Comparison of ENCODE assay signal across 8 cellular contexts in the genomic region with DNA sequence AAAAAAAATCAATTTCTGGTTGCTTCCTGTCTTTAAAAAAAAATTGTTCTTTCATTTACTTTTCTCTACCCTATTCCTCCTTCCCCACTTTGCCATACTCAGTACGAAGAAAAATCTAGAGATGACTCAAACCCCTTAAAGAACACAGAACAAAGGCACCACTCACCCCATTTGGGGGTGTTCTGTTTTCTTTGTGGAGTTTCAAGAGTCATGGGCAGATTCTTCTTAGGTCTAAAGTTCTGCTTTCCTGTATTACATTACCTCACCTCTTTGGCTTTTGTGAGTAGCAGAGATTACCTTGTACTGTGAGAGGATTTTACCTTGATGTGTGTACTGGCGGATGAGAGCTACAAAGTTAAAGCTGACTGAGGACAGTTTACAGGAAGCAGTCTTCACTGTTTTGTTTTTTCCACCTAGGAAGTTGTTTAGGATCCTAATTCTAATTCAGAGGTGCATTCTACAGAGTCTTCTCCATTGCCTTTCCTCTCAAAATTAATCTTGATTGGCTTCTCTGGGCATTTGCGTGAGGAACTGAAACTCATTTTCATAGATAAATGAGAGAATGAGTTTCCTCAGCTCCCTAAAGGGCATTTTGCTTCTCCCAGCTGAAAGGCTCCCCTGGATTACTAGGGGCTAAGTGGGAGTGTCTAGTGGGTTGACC. TPM values are rescaled to one million over a fixed set of nuclear protein-coding genes. Genes with fewer than 3 reads are reported as not detected.
DNase-seq lines count a peak whose midpoint lies in the region; ATAC-seq and TF ChIP-seq lines count a peak whose summit lies in the region.

No MANE protein-coding gene starts in this region.

- peaks cover 40% of the 10 kb centered on the region for H3K4me1 Mint-ChIP-seq in activated CD8-positive, alpha-beta memory T cell treated with anti-CD3 and anti-CD28 coated beads, Interleukin-2, amount 10 ng/mL, durations not matched to agents 7 days and 5 days
- H3K4me1 Mint-ChIP-seq in activated naive CD8-positive, alpha-beta T cell (ENCODE audit: low read depth), result peaks cover 70% of the 10 kb centered on the region
- peaks cover 58 to 64% of the 10 kb centered on the region in 2 donors for H3K4me1 Mint-ChIP-seq in stimulated activated naive B cell treated with anti-CD40 and anti-IgM and Interleukin-4, amounts not matched to agents 10 μg/mL and 1 μg/mL and 100 μg/mL, for 72 hours
- peaks cover 44 to 68% of the 10 kb centered on the region in 2 donors for H3K4me1 Mint-ChIP-seq in effector memory CD8-positive, alpha-beta T cell (ENCODE audit: low read depth in 2 of 2)

- H3K36me3 ChIP-seq in vagina, result no peaks in the 10 kb centered on the region

- intact Hi-C loops in vagina (cut with DNase I), result no loop called here

- peaks cover 80% of the 10 kb centered on the region for H3K36me3 Mint-ChIP-seq in activated CD8-positive, alpha-beta memory T cell treated with anti-CD3 and anti-CD28 coated beads, Interleukin-2, amount 10 ng/mL, durations not matched to agents 7 days and 5 days
- H3K36me3 Mint-ChIP-seq in activated naive CD8-positive, alpha-beta T cell, result peaks cover 15% of the 10 kb centered on the region
- peaks cover 50 to 68% of the 10 kb centered on the region in 2 donors for H3K36me3 Mint-ChIP-seq in stimulated activated naive B cell treated with anti-CD40 and anti-IgM and Interleukin-4, amounts not matched to agents 10 μg/mL and 1 μg/mL and 100 μg/mL, for 72 hours
- peaks cover 13% of the 10 kb centered on the region for H3K36me3 Mint-ChIP-seq in effector memory CD8-positive, alpha-beta T cell (ENCODE audit: insufficient read depth)

- TF ChIP-seq CTCF in vagina (IDR thresholded peaks at IDR 0.05), result no peak

- H3K9me3 ChIP-seq in vagina, result no peaks in the 10 kb centered on the region

- H3K27me3 ChIP-seq in vagina, result no peaks in the 10 kb centered on the region

- CTCF ChIA-PET in activated CD8-positive, alpha-beta memory T cell treated with anti-CD3 and anti-CD28 coated beads, Interleukin-2, amount 10 ng/mL, durations not matched to agents 7 days and 5 days (lab: Charles Lee), result interaction anchor here (0.7 to 1.4 kb wide), 2 partner anchors 16 to 25 kb away, joined by 3 to 4 read pairs; no protein-coding TSS in a partner anchor

- H3K27me3 Mint-ChIP-seq in activated CD8-positive, alpha-beta memory T cell treated with anti-CD3 and anti-CD28 coated beads, Interleukin-2, amount 10 ng/mL, durations not matched to agents 7 days and 5 days, result no peaks in the 10 kb centered on the region
- H3K27me3 Mint-ChIP-seq in activated naive CD8-positive, alpha-beta T cell, result no peaks in the 10 kb centered on the region
- H3K27me3 Mint-ChIP-seq in stimulated activated naive B cell treated with anti-CD40 and anti-IgM and Interleukin-4, amounts not matched to agents 10 μg/mL and 1 μg/mL and 100 μg/mL, for 72 hours, result no peaks in the 10 kb centered on the region
- H3K27me3 Mint-ChIP-seq in effector memory CD8-positive, alpha-beta T cell, result no peaks in the 10 kb centered on the region

- TF ChIP-seq POLR2A in vagina (IDR thresholded peaks at IDR 0.05), result no peak

- no peak for DNase-seq in activated CD8-positive, alpha-beta memory T cell treated with anti-CD3 and anti-CD28 coated beads, Interleukin-2, amount 10 ng/mL, durations not matched to agents 7 days and 5 days
- no peak for DNase-seq in activated CD8-positive, alpha-beta memory T cell treated with anti-CD3 and anti-CD28 coated beads for 24 hours
- DNase-seq in stimulated activated naive B cell treated with anti-CD40 and anti-IgM and Interleukin-4, amounts not matched to agents 10 μg/mL and 1 μg/mL and 100 μg/mL, for 72 hours, result peak; percentile 16
- no peak for DNase-seq in NCI-H1092 treated with DMSO at 0.1 percent for 48 hours (lab: John Stamatoyannopoulos, UW)
- no peak for DNase-seq in vagina (ENCODE audit: extremely low spot score in 2 of 2)
- no peak for DNase-seq in effector memory CD8-positive, alpha-beta T cell

- H3K4me1 ChIP-seq in vagina, result peaks cover 18% of the 10 kb centered on the region

- H3K9me3 Mint-ChIP-seq in activated CD8-positive, alpha-beta memory T cell treated with anti-CD3 and anti-CD28 coated beads, Interleukin-2, amount 10 ng/mL, durations not matched to agents 7 days and 5 days (ENCODE audit: low read depth), result peaks cover 14% of the 10 kb centered on the region
- no peaks in the 10 kb centered on the region for H3K9me3 Mint-ChIP-seq in activated naive CD8-positive, alpha-beta T cell (ENCODE audit: low read depth)
- H3K9me3 Mint-ChIP-seq in stimulated activated naive B cell treated with anti-CD40 and anti-IgM and Interleukin-4, amounts not matched to agents 10 μg/mL and 1 μg/mL and 100 μg/mL, for 72 hours, result peaks cover 8% of the 10 kb centered on the region in 2 donors
- H3K9me3 Mint-ChIP-seq in effector memory CD8-positive, alpha-beta T cell, result no peaks in the 10 kb centered on the region

- H3K4me3 ChIP-seq in vagina, result no peak overlapping the region

- H3K27ac Mint-ChIP-seq in activated CD8-positive, alpha-beta memory T cell treated with anti-CD3 and anti-CD28 coated beads, Interleukin-2, amount 10 ng/mL, durations not matched to agents 7 days and 5 days, result peak overlapping the region; percentile 44
- peak overlapping the region; percentile 83 for H3K27ac Mint-ChIP-seq in activated naive CD8-positive, alpha-beta T cell
- H3K27ac Mint-ChIP-seq in stimulated activated naive B cell treated with anti-CD40 and anti-IgM and Interleukin-4, amounts not matched to agents 10 μg/mL and 1 μg/mL and 100 μg/mL, for 72 hours, result peak overlapping the region; percentile 56
- H3K27ac Mint-ChIP-seq in effector memory CD8-positive, alpha-beta T cell, result peak overlapping the region in 1 of 2 donors; percentile 36

- H3K4me3 Mint-ChIP-seq in activated CD8-positive, alpha-beta memory T cell treated with anti-CD3 and anti-CD28 coated beads, Interleukin-2, amount 10 ng/mL, durations not matched to agents 7 days and 5 days, result no peak overlapping the region
- H3K4me3 Mint-ChIP-seq in activated naive CD8-positive, alpha-beta T cell, result peak overlapping the region; percentile 40
- peak overlapping the region; percentile 26 to 49 for H3K4me3 Mint-ChIP-seq in stimulated activated naive B cell treated with anti-CD40 and anti-IgM and Interleukin-4, amounts not matched to agents 10 μg/mL and 1 μg/mL and 100 μg/mL, for 72 hours
- peak overlapping the region in 1 of 2 donors; percentile 5 for H3K4me3 Mint-ChIP-seq in effector memory CD8-positive, alpha-beta T cell

- ATAC-seq in activated CD8-positive, alpha-beta memory T cell treated with anti-CD3 and anti-CD28 coated beads, Interleukin-2, amount 10 ng/mL, durations not matched to agents 7 days and 5 days, result no peak
- peak; percentile 75 for ATAC-seq in HG03045 (IDR thresholded peaks at IDR 0.05; ENCODE audit: unreplicated experiment)
- peak; percentile 84 for ATAC-seq in stimulated activated naive B cell treated with anti-CD40 and anti-IgM and Interleukin-4, amounts not matched to agents 10 μg/mL and 1 μg/mL and 100 μg/mL, for 72 hours (replicated peaks)
- ATAC-seq in effector memory CD8-positive, alpha-beta T cell (replicated peaks), result no peak

- no peak overlapping the region for H3K27ac ChIP-seq in vagina

RNA-seq across cellular contexts. Expression of a gene that starts 20.7 kb away (rescaled TPM):
- 10 to 100 TPM; 36.1 to 42.2 TPM for total RNA-seq in activated CD8-positive, alpha-beta memory T cell treated with anti-CD3 and anti-CD28 coated beads, Interleukin-2, amount 10 ng/mL, durations not matched to agents 7 days and 5 days
- total RNA-seq in vagina, result 25.5 TPM

RNA-seq across cellular contexts. Expression of a gene that starts 25.8 kb away (rescaled TPM):
- total RNA-seq in activated CD8-positive, alpha-beta memory T cell treated with anti-CD3 and anti-CD28 coated beads, Interleukin-2, amount 10 ng/mL, durations not matched to agents 7 days and 5 days, result 10 to 100 TPM; 72.0 to 88.6 TPM
- total RNA-seq in vagina, result 31.9 TPM

Comparison
In these comparisons a context has a peak if more than half of its experiments do, and no peak if none do; other contexts are left out.
1. ATAC-seq: peak in HG03045 (single experiment) and stimulated activated naive B cell treated with anti-CD40 and anti-IgM and Interleukin-4, amounts not matched to agents 10 μg/mL and 1 μg/mL and 100 μg/mL, for 72 hours (2 of 2); none in activated CD8-positive, alpha-beta memory T cell treated with anti-CD3 and anti-CD28 coated beads, Interleukin-2, amount 10 ng/mL, durations not matched to agents 7 days and 5 days (single experiment) and effector memory CD8-positive, alpha-beta T cell (single experiment).